20 cellular contexts compared by ENCODE assay signal in genomic region chr6:135268740-135269139, GRCh38.
DNase-seq lines count a peak whose midpoint lies in the region; ATAC-seq, FAIRE-seq and TF ChIP-seq lines count a peak whose summit lies in the region.
"Had no signal": no experiment of that assay in that cellular context is flagged by ENCODE, and none has a peak within 500 bp of the region (broad histone marks: within the 10 kb centered on the region; RNA-seq: fewer than 3 reads in every experiment).

No MANE protein-coding gene starts in this region.

- intact Hi-C loops in K562 (cut with micrococcal nuclease) = no loop called here
- intact Hi-C loops in ascending aorta (cut with DNase I) = no loop called here
- intact Hi-C loops in left lung (cut with DNase I) = no loop called here

- TF ChIP-seq CTCF in K562 (IDR thresholded peaks at IDR 0.05 in 2 of 3, conservative IDR thresholded peaks at IDR 0.05 in 1 of 3; ENCODE audit: insufficient read depth in 2 of 3, low read depth in 1 of 3, low read length in 3 of 3) = no peak
- no peak for TF ChIP-seq CTCF in ascending aorta (IDR thresholded peaks at IDR 0.05)
- TF ChIP-seq CTCF in left lung (IDR thresholded peaks at IDR 0.05) = no peak

- H4K20me1 ChIP-seq in K562 (replicated peaks; ENCODE audit: control insufficient read depth, insufficient read depth, low read length) = no peaks in the 10 kb centered on the region

- no peak for TF ChIP-seq EP300 in K562 (IDR thresholded peaks at IDR 0.05; ENCODE audit: low read length)

- in situ Hi-C loops in K562 (cut with MboI) = no loop called here

- no peak for TF ChIP-seq POLR2A in K562 (conservative IDR thresholded peaks at IDR 0.05)

- no peak for TF ChIP-seq RAD21 in K562 (CRISPR knock-in tag; conservative IDR thresholded peaks at IDR 0.05 in 1 of 2, IDR thresholded peaks at IDR 0.05 in 1 of 2)

- H3K4me1 ChIP-seq in K562 (replicated peaks in 1 of 2; ENCODE audit: control insufficient read depth in 2 of 2, insufficient read depth in 2 of 2, low read length in 2 of 2) (no peaks in the 10 kb centered on the region; a peak in 2 of 5 replicates), ascending aorta (no peaks in the 10 kb centered on the region), left lung (peaks cover 0 to 5% of the 10 kb centered on the region in 2 donors)

- H3K9me1 ChIP-seq in K562 (ENCODE audit: control insufficient read depth, insufficient read depth, low read length) = no peaks in the 10 kb centered on the region

- WGBS in K562 (ENCODE audit: insufficient coverage, low coverage, missing lambda C conversion rate) = 94% methylated on average over 3 of the region's 3 CpGs

- H3K4me3 Mint-ChIP-seq in activated naive CD4-positive, alpha-beta T cell treated with anti-CD3 and anti-CD28 coated beads, Interleukin-2, amount 10 ng/mL, durations not matched to agents 7 days and 5 days = no peak overlapping the region
- H3K4me3 Mint-ChIP-seq in stimulated activated memory B cell treated with anti-CD40 and anti-IgM and Interleukin-4, amounts not matched to agents 10 μg/mL and 1 μg/mL and 100 μg/mL, for 72 hours = no peak overlapping the region
- H3K4me3 Mint-ChIP-seq: CD14-positive monocyte, GM23338 had no signal

- peak overlapping the region; percentile 13 for H3K27ac ChIP-seq in KOPT-K1 (ENCODE audit: low read depth, low read length, poor library complexity, severe bottlenecking)
- H3K27ac ChIP-seq in K562 (ENCODE audit: extremely low read depth, low read depth, low read length) = no peak overlapping the region
- H3K27ac ChIP-seq in ascending aorta = no peak overlapping the region
- no peak overlapping the region for H3K27ac ChIP-seq in left lung
- H3K27ac ChIP-seq: PC-9, RWPE1 had no signal

- no peak for DNase-seq in activated naive CD4-positive, alpha-beta T cell treated with anti-CD3 and anti-CD28 coated beads, Interleukin-2, amount 50 U/mL, for 72 hours (ENCODE audit: low spot score in 2 of 2)
- no peak for DNase-seq in activated naive CD4-positive, alpha-beta T cell treated with anti-CD3 and anti-CD28 coated beads, Interleukin-2, amount 10 ng/mL, durations not matched to agents 7 days and 5 days
- DNase-seq in K562 (ENCODE audit: extremely low read depth in 1 of 4, low spot score in 3 of 4) (no peak), ascending aorta (ENCODE audit: low spot score in 2 of 2) (no peak), left lung (no peak), GM19239 (ENCODE audit: insufficient read length, low spot score) (no peak)
- DNase-seq: NCI-H1694 treated with DMSO at 0.1 percent for 48 hours, NCI-H2227 treated with DMSO at 0.1 percent for 48 hours, NCI-H510A treated with DMSO at 0.1 percent for 48 hours, NCI-H774, PC-9, SIG-M5 had no signal

- no peaks in the 10 kb centered on the region for H3K4me1 Mint-ChIP-seq in activated naive CD4-positive, alpha-beta T cell treated with anti-CD3 and anti-CD28 coated beads, Interleukin-2, amount 10 ng/mL, durations not matched to agents 7 days and 5 days
- no peaks in the 10 kb centered on the region for H3K4me1 Mint-ChIP-seq in stimulated activated memory B cell treated with anti-CD40 and anti-IgM and Interleukin-4, amounts not matched to agents 10 μg/mL and 1 μg/mL and 100 μg/mL, for 72 hours

- H3K36me3 ChIP-seq in KOPT-K1 (ENCODE audit: insufficient read depth, low read length) (no peaks in the 10 kb centered on the region), K562 (ENCODE audit: control insufficient read depth, insufficient read depth, low read length) (no peaks in the 10 kb centered on the region), ascending aorta (no peaks in the 10 kb centered on the region), left lung (no peaks in the 10 kb centered on the region)

- H2AFZ ChIP-seq in K562 (ENCODE audit: low read depth, low read length) = 0 out of 2 replicates have a peak overlapping the region, but pooled peaks have one; percentile 22
- H2AFZ ChIP-seq: GM23338, PC-9 had no signal

- no peaks in the 10 kb centered on the region for H3K9me3 ChIP-seq in KOPT-K1 (ENCODE audit: insufficient read depth, low read length, poor library complexity, severe bottlenecking)
- no peaks in the 10 kb centered on the region for H3K9me3 ChIP-seq in K562 (replicated peaks; ENCODE audit: control insufficient read depth, insufficient read depth, low read depth, low read length)
- no peaks in the 10 kb centered on the region for H3K9me3 ChIP-seq in ascending aorta
- no peaks in the 10 kb centered on the region for H3K9me3 ChIP-seq in left lung

- H3K27ac Mint-ChIP-seq in activated naive CD4-positive, alpha-beta T cell treated with anti-CD3 and anti-CD28 coated beads, Interleukin-2, amount 50 U/mL, for 72 hours = no peak overlapping the region
- no peak overlapping the region for H3K27ac Mint-ChIP-seq in activated naive CD4-positive, alpha-beta T cell treated with anti-CD3 and anti-CD28 coated beads, Interleukin-2, amount 10 ng/mL, durations not matched to agents 7 days and 5 days
- H3K27ac Mint-ChIP-seq in stimulated activated memory B cell treated with anti-CD40 and anti-IgM and Interleukin-4, amounts not matched to agents 10 μg/mL and 1 μg/mL and 100 μg/mL, for 72 hours = no peak overlapping the region
- H3K27ac Mint-ChIP-seq: CD14-positive monocyte, GM23338 had no signal

- no peaks in the 10 kb centered on the region for H3K9me3 Mint-ChIP-seq in activated naive CD4-positive, alpha-beta T cell treated with anti-CD3 and anti-CD28 coated beads, Interleukin-2, amount 50 U/mL, for 72 hours
- no peaks in the 10 kb centered on the region for H3K9me3 Mint-ChIP-seq in activated naive CD4-positive, alpha-beta T cell treated with anti-CD3 and anti-CD28 coated beads, Interleukin-2, amount 10 ng/mL, durations not matched to agents 7 days and 5 days
- H3K9me3 Mint-ChIP-seq in stimulated activated memory B cell treated with anti-CD40 and anti-IgM and Interleukin-4, amounts not matched to agents 10 μg/mL and 1 μg/mL and 100 μg/mL, for 72 hours = no peaks in the 10 kb centered on the region
- H3K9me3 Mint-ChIP-seq: CD14-positive monocyte had no signal

- no peaks in the 10 kb centered on the region for H3K27me3 Mint-ChIP-seq in activated naive CD4-positive, alpha-beta T cell treated with anti-CD3 and anti-CD28 coated beads, Interleukin-2, amount 10 ng/mL, durations not matched to agents 7 days and 5 days
- H3K27me3 Mint-ChIP-seq in stimulated activated memory B cell treated with anti-CD40 and anti-IgM and Interleukin-4, amounts not matched to agents 10 μg/mL and 1 μg/mL and 100 μg/mL, for 72 hours = peaks cover 12% of the 10 kb centered on the region

- H3K36me3 Mint-ChIP-seq in activated naive CD4-positive, alpha-beta T cell treated with anti-CD3 and anti-CD28 coated beads, Interleukin-2, amount 50 U/mL, for 72 hours = no peaks in the 10 kb centered on the region
- no peaks in the 10 kb centered on the region for H3K36me3 Mint-ChIP-seq in activated naive CD4-positive, alpha-beta T cell treated with anti-CD3 and anti-CD28 coated beads, Interleukin-2, amount 10 ng/mL, durations not matched to agents 7 days and 5 days
- H3K36me3 Mint-ChIP-seq in stimulated activated memory B cell treated with anti-CD40 and anti-IgM and Interleukin-4, amounts not matched to agents 10 μg/mL and 1 μg/mL and 100 μg/mL, for 72 hours = no peaks in the 10 kb centered on the region
- H3K36me3 Mint-ChIP-seq: CD14-positive monocyte had no signal

- H3K9ac ChIP-seq in K562 (ENCODE audit: insufficient read depth in 1 of 2, low read depth in 2 of 2, low read length in 2 of 2) = no peak overlapping the region

- H3K4me3 ChIP-seq in K562 (no peak overlapping the region), ascending aorta (no peak overlapping the region), left lung (no peak overlapping the region)
- H3K4me3 ChIP-seq: GM23338, PC-9 had no signal

- POLR2A ChIA-PET in K562 (lab: Yijun Ruan, JAX) = interaction anchor here (0.9 to 1.7 kb wide), 4 partner anchors 10 to 14 kb away, joined by 3 to 5 read pairs (median 4); no protein-coding TSS in a partner anchor

- no TSS peak for BruUV-seq in K562 (replicated peaks; lab: Mats Ljungman, UMichigan)

- H3K4me2 ChIP-seq in K562 (ENCODE audit: insufficient read depth, low read length) = no peak overlapping the region
- H3K4me2 ChIP-seq: PC-9 had no signal

- CTCF ChIA-PET in activated naive CD4-positive, alpha-beta T cell treated with anti-CD3 and anti-CD28 coated beads, Interleukin-2, amount 10 ng/mL, durations not matched to agents 7 days and 5 days (lab: Charles Lee) = no interaction called here
- CTCF ChIA-PET in K562 (lab: Yijun Ruan, JAX; ENCODE audit: low intra/inter-chr PET ratio) = no interaction called here

- FAIRE-seq in K562 (lab: Jason Lieb, UNC) = peak; percentile 40
- no peak for FAIRE-seq in GM19239 (lab: Jason Lieb, UNC)
- FAIRE-seq: G401.6 had no signal

- peak; percentile 39 to 76 for ATAC-seq in activated naive CD4-positive, alpha-beta T cell treated with anti-CD3 and anti-CD28 coated beads, Interleukin-2, amount 50 U/mL, for 72 hours
- ATAC-seq in K562 = no peak
- peak; percentile 46 for ATAC-seq in stimulated activated memory B cell treated with anti-CD40 and anti-IgM and Interleukin-4, amounts not matched to agents 10 μg/mL and 1 μg/mL and 100 μg/mL, for 72 hours
- no peak for ATAC-seq in left lung
- ATAC-seq: GM23338, HCT116, SK-N-SH treated with all-trans-retinoic acid at 6 μM for 48 hours had no signal

- H3K27me3 ChIP-seq in K562 (ENCODE audit: control insufficient read depth in 2 of 2, insufficient read depth in 2 of 2, low read length in 2 of 2) (no peaks in the 10 kb centered on the region), ascending aorta (no peaks in the 10 kb centered on the region), left lung (no peaks in the 10 kb centered on the region)

- H3K79me2 ChIP-seq in K562 (ENCODE audit: control insufficient read depth, insufficient read depth, low read length) = no peaks in the 10 kb centered on the region

TF ChIP-seq in K562, 482 proteins besides CTCF, POLR2A, EP300 and RAD21 (continues in another document):
- TF ChIP-seq KAT7 (CRISPR knock-in tag; IDR thresholded peaks at IDR 0.05; ENCODE audit: borderline replicate concordance) (no peak), ARID2 (IDR thresholded peaks at IDR 0.05) (no peak), ZNF316 (IDR thresholded peaks at IDR 0.05) (no peak), HMG20B (CRISPR knock-in tag; IDR thresholded peaks at IDR 0.05) (no peak), TEAD4 (IDR thresholded peaks at IDR 0.05; ENCODE audit: low read length) (no peak), TEAD4 (CRISPR knock-in tag; IDR thresholded peaks at IDR 0.05; ENCODE audit: borderline replicate concordance) (no peak), NR1H2 (CRISPR knock-in tag; IDR thresholded peaks at IDR 0.05) (no peak), PPARD (CRISPR knock-in tag; IDR thresholded peaks at IDR 0.05) (no peak)

Comparison
In these comparisons a context has a peak if more than half of its experiments do, and no peak if none do; other contexts are left out.
1. ATAC-seq: peak in activated naive CD4-positive, alpha-beta T cell treated with anti-CD3 and anti-CD28 coated beads, Interleukin-2, amount 50 U/mL, for 72 hours (2 of 2) and stimulated activated memory B cell treated with anti-CD40 and anti-IgM and Interleukin-4, amounts not matched to agents 10 μg/mL and 1 μg/mL and 100 μg/mL, for 72 hours (single experiment); none in K562 (single experiment) and left lung (single experiment).